In the genomic region with DNA sequence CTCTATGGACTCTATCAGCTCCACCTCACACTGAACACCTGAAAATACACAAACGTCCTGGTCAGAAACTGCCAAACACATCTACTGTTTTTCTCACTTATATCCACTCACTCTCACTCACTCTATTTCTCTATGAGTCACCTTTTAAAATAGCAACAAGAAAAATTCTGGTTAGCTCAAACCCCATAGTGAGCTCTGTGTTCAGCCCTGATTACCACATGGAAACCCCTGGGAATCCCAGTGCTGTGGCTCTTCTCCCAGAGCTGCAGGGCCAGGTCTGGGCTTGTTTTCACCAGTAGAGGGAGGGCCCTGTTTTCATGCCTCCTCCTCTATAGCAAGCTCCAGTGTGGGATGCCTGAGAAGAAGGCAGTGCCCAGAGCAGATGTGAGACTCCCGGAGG, we compare ENCODE assay signal across 18 cellular contexts.
DNase-seq lines count a peak whose midpoint lies in the region; ATAC-seq and TF ChIP-seq lines count a peak whose summit lies in the region.
"Had no signal": no experiment of that assay in that cellular context is flagged by ENCODE, and none has a peak within 500 bp of the region (broad histone marks: within the 10 kb centered on the region; RNA-seq: fewer than 3 reads in every experiment).

No MANE protein-coding gene starts in this region.

- no peak overlapping the region for H3K27ac Mint-ChIP-seq in Caco-2 (ENCODE audit: unreplicated experiment)
- H3K27ac Mint-ChIP-seq: activated CD4-positive, alpha-beta memory T cell treated with anti-CD3 and anti-CD28 coated beads, Interleukin-2, amount 10 ng/mL, durations not matched to agents 7 days and 5 days had no signal

- POLR2A ChIA-PET in Caco-2 (lab: Charles Lee): no interaction called here

- H3K27ac ChIP-seq in RWPE2 (ENCODE audit: poor library complexity, severe bottlenecking): no peak overlapping the region
- no peak overlapping the region for H3K27ac ChIP-seq in prostate gland
- no peak overlapping the region for H3K27ac ChIP-seq in psoas muscle
- no peak overlapping the region for H3K27ac ChIP-seq in effector memory CD4-positive, alpha-beta T cell (ENCODE audit: insufficient read depth, low read length, poor library complexity, severe bottlenecking)
- H3K27ac ChIP-seq: body of pancreas, SJSA1, tibial artery had no signal

- in situ Hi-C loops in GM13977 (cut with MboI; ENCODE audit: low pct_unique_long_range_greater_than_20kb, low sequenced_read_pairs, unreplicated experiment): no loop called here

- H3K27me3 ChIP-seq in Caco-2 (replicated peaks; ENCODE audit: control insufficient read depth, insufficient read depth, low read length) (no peaks in the 10 kb centered on the region), RWPE2 (ENCODE audit: insufficient read depth, poor library complexity, severe bottlenecking) (peaks cover 13% of the 10 kb centered on the region), prostate gland (replicated peaks; ENCODE audit: insufficient read depth) (no peaks in the 10 kb centered on the region), psoas muscle (ENCODE audit: insufficient read depth in 3 of 3, low read length in 2 of 3) (peaks cover 0 to 2% (median 0%) of the 10 kb centered on the region in 3 donors)
- no peaks in the 10 kb centered on the region for H3K27me3 ChIP-seq in effector memory CD4-positive, alpha-beta T cell (replicated peaks; ENCODE audit: control insufficient read depth, insufficient read depth, low read length, poor library complexity, severe bottlenecking)
- H3K27me3 ChIP-seq: body of pancreas, SJSA1 had no signal

- peaks cover 6% of the 10 kb centered on the region for H3K27me3 Mint-ChIP-seq in Caco-2 (ENCODE audit: insufficient read depth, unreplicated experiment)

- CTCF ChIA-PET in Caco-2 (lab: Charles Lee): no interaction called here

- no peaks in the 10 kb centered on the region for H3K9me3 ChIP-seq in Caco-2
- no peaks in the 10 kb centered on the region for H3K9me3 ChIP-seq in RWPE2 (ENCODE audit: severe bottlenecking)
- no peaks in the 10 kb centered on the region for H3K9me3 ChIP-seq in prostate gland
- no peaks in the 10 kb centered on the region for H3K9me3 ChIP-seq in psoas muscle
- no peaks in the 10 kb centered on the region for H3K9me3 ChIP-seq in effector memory CD4-positive, alpha-beta T cell (ENCODE audit: control insufficient read depth, low read length)
- H3K9me3 ChIP-seq: body of pancreas, SJSA1, tibial artery had no signal

- H3K36me3 ChIP-seq in Caco-2 (ENCODE audit: control insufficient read depth, insufficient read depth, low read length): no peaks in the 10 kb centered on the region
- no peaks in the 10 kb centered on the region for H3K36me3 ChIP-seq in RWPE2 (ENCODE audit: low read depth)
- H3K36me3 ChIP-seq in prostate gland: no peaks in the 10 kb centered on the region
- H3K36me3 ChIP-seq in psoas muscle (ENCODE audit: insufficient read depth in 1 of 2, low read depth in 1 of 2): no peaks in the 10 kb centered on the region
- no peaks in the 10 kb centered on the region for H3K36me3 ChIP-seq in effector memory CD4-positive, alpha-beta T cell (ENCODE audit: control insufficient read depth, insufficient read depth, low read length)
- H3K36me3 ChIP-seq: SJSA1, tibial artery had no signal

- H3K4me3 Mint-ChIP-seq in Caco-2 (ENCODE audit: unreplicated experiment): no peak overlapping the region
- H3K4me3 Mint-ChIP-seq: activated CD4-positive, alpha-beta memory T cell treated with anti-CD3 and anti-CD28 coated beads, Interleukin-2, amount 10 ng/mL, durations not matched to agents 7 days and 5 days; naive thymus-derived CD4-positive, alpha-beta T cell had no signal

- H3K4me3 ChIP-seq in Caco-2 (ENCODE audit: low read depth, low read length): no peak overlapping the region
- H3K4me3 ChIP-seq in RWPE2 (ENCODE audit: severe bottlenecking): no peak overlapping the region
- H3K4me3 ChIP-seq in prostate gland: no peak overlapping the region
- H3K4me3 ChIP-seq in psoas muscle: no peak overlapping the region
- no peak overlapping the region for H3K4me3 ChIP-seq in effector memory CD4-positive, alpha-beta T cell (ENCODE audit: insufficient read depth, low read depth, low read length, poor library complexity, severe bottlenecking)
- H3K4me3 ChIP-seq: body of pancreas, K562, SJSA1, tibial artery had no signal

- H3K4me1 Mint-ChIP-seq in Caco-2 (ENCODE audit: low read depth, unreplicated experiment): no peaks in the 10 kb centered on the region

- H3K4me1 ChIP-seq in Caco-2 (no peaks in the 10 kb centered on the region), RWPE2 (ENCODE audit: insufficient read depth, poor library complexity, severe bottlenecking) (no peaks in the 10 kb centered on the region), prostate gland (replicated peaks) (no peaks in the 10 kb centered on the region), psoas muscle (no peaks in the 10 kb centered on the region)
- no peaks in the 10 kb centered on the region for H3K4me1 ChIP-seq in effector memory CD4-positive, alpha-beta T cell (ENCODE audit: control insufficient read depth, insufficient read depth, low read length, poor library complexity, severe bottlenecking)
- H3K4me1 ChIP-seq: body of pancreas, SJSA1, tibial artery had no signal

- intact Hi-C loops in Caco-2 (cut with micrococcal nuclease; ENCODE audit: unreplicated experiment) (no loop called here), prostate gland (cut with DNase I) (no loop called here), psoas muscle (cut with DNase I) (no loop called here)

- no peaks in the 10 kb centered on the region for H3K36me3 Mint-ChIP-seq in Caco-2 (ENCODE audit: insufficient read depth, unreplicated experiment)

- 47% methylated on average over 2 of the region's 2 CpGs for WGBS in prostate gland
- 40 to 55% (median 48%) methylated on average over 2 of the region's 2 CpGs for WGBS in psoas muscle, 3 donors

- TF ChIP-seq CTCF in Caco-2 (IDR thresholded peaks at IDR 0.05; ENCODE audit: insufficient read depth in 1 of 2, low read depth in 1 of 2, low read length in 1 of 2, severe bottlenecking in 1 of 2, unreplicated experiment in 1 of 2): peak; percentile 14 to 15
- TF ChIP-seq CTCF in GM13977 (IDR thresholded peaks at IDR 0.05; ENCODE audit: extremely low read depth, insufficient read depth, missing control alignments): peak; percentile 26
- no peak for TF ChIP-seq CTCF in RWPE2 (IDR thresholded peaks at IDR 0.05; ENCODE audit: poor library complexity, severe bottlenecking)
- no peak for TF ChIP-seq CTCF in prostate gland (IDR thresholded peaks at IDR 0.05)
- TF ChIP-seq CTCF in psoas muscle (IDR thresholded peaks at IDR 0.05): no peak

- DNase-seq in Caco-2 (peak in 1 of 2 experiments; percentile 8), GM13977 (ENCODE audit: low spot score) (peak; percentile 36), RWPE2 (ENCODE audit: low spot score) (no peak), prostate gland (ENCODE audit: low spot score) (no peak), psoas muscle (no peak), amygdala (lab: John Stamatoyannopoulos, UW) (no peak)
- DNase-seq in effector memory CD4-positive, alpha-beta T cell: no peak
- DNase-seq: activated CD4-positive, alpha-beta memory T cell treated with anti-CD3 and anti-CD28 coated beads, Interleukin-2, amount 10 ng/mL, durations not matched to agents 7 days and 5 days; activated gamma-delta T cell; AML-193; body of pancreas; left ventricle myocardium superior; naive thymus-derived CD4-positive, alpha-beta T cell; NCI-H1694; tibial artery had no signal

- TF ChIP-seq POLR2A in prostate gland (IDR thresholded peaks at IDR 0.05): no peak

- H3K9me3 Mint-ChIP-seq in Caco-2 (ENCODE audit: unreplicated experiment): no peaks in the 10 kb centered on the region

- ATAC-seq in HG03095 (IDR thresholded peaks at IDR 0.05; ENCODE audit: unreplicated experiment): peak; percentile 56
- peak; percentile 68 for ATAC-seq in RWPE2 (ENCODE audit: low read depth)
- no peak for ATAC-seq in psoas muscle
- ATAC-seq: body of pancreas; K562; left ventricle myocardium superior; naive thymus-derived CD4-positive, alpha-beta T cell had no signal

- BruUV-seq in Caco-2 (replicated peaks; lab: Mats Ljungman, UMichigan): no TSS peak

Comparison
In these comparisons a context has a peak if more than half of its experiments do, and no peak if none do; other contexts are left out.
1. CTCF ChIP-seq: peak in Caco-2 (2 of 2) and GM13977 (single experiment); none in RWPE2 (single experiment), prostate gland (0 of 4) and psoas muscle (single experiment).
2. ATAC-seq: peak in HG03095 (single experiment) and RWPE2 (single experiment); none in psoas muscle (0 of 4).